ENCODE assay signal across 9 cellular contexts in genomic region chr15:85580914-85581313, GRCh38.
A peak's percentile ranks its signal among the peaks of the same experiment; 100 is the strongest.
DNase-seq lines count a peak whose midpoint lies in the region; ATAC-seq, FAIRE-seq and TF ChIP-seq lines count a peak whose summit lies in the region.
"Had no signal": no experiment of that assay in that cellular context is flagged by ENCODE, and none has a peak within 500 bp of the region (broad histone marks: within the 10 kb centered on the region; RNA-seq: fewer than 3 reads in every experiment).

No MANE protein-coding gene starts in this region.

- no peak overlapping the region for H3K56ac ChIP-seq in mesendoderm (ENCODE audit: low read length)

- H3K4ac ChIP-seq in mesendoderm (ENCODE audit: low read depth, low read length) = no peak overlapping the region

- H3K4me3 ChIP-seq in A549 (peak overlapping the region; percentile 48), OCI-LY1 (ENCODE audit: low read depth, low read length, poor library complexity, severe bottlenecking) (no peak overlapping the region), ascending aorta (peak overlapping the region in 1 of 2 donors; percentile 11), mesendoderm (ENCODE audit: low read length) (no peak overlapping the region)

- TF ChIP-seq EP300 in A549 (IDR thresholded peaks at IDR 0.05) = no peak

- peaks cover 15% of the 10 kb centered on the region for H3K79me2 ChIP-seq in OCI-LY1 (ENCODE audit: insufficient read depth, low read length)
- H3K79me2 ChIP-seq in mesendoderm (ENCODE audit: control insufficient read depth, insufficient read depth, low read length) = peaks cover 11% of the 10 kb centered on the region

- H3K36me3 ChIP-seq in OCI-LY1 (ENCODE audit: insufficient read depth, low read length) = peaks cover 27% of the 10 kb centered on the region; the same call in 1 of the 2 replicates
- H3K36me3 ChIP-seq in ascending aorta = no peaks in the 10 kb centered on the region
- H3K36me3 ChIP-seq in mesendoderm (ENCODE audit: control insufficient read depth, insufficient read depth, low read length) = peaks cover 10% of the 10 kb centered on the region

- no peak overlapping the region for H3K23ac ChIP-seq in mesendoderm (ENCODE audit: low read length)

- CTCF ChIA-PET in A549 (lab: Yijun Ruan, JAX) = interaction anchor here (0.6 to 2.7 kb wide), 17 partner anchors 10 to 284 kb away, joined by 3 to 14 read pairs (median 5); no protein-coding TSS in a partner anchor

- H3K9me3 ChIP-seq in A549 (no peaks in the 10 kb centered on the region), OCI-LY1 (ENCODE audit: low read length) (no peaks in the 10 kb centered on the region), ascending aorta (no peaks in the 10 kb centered on the region)

- ATAC-seq in A549 (peak; percentile 38 to 42), GM19023 (IDR thresholded peaks at IDR 0.05; ENCODE audit: unreplicated experiment) (no peak)
- ATAC-seq in naive thymus-derived CD8-positive, alpha-beta T cell = peak; percentile 18 to 24

- H3K9ac ChIP-seq in OCI-LY1 (ENCODE audit: low read length) (no peak overlapping the region), mesendoderm (ENCODE audit: low read length) (no peak overlapping the region)

- no peak for TF ChIP-seq CTCF in A549 (IDR thresholded peaks at IDR 0.05)
- no peak for TF ChIP-seq CTCF in OCI-LY1 (IDR thresholded peaks at IDR 0.05; ENCODE audit: low read length)
- TF ChIP-seq CTCF in ascending aorta (IDR thresholded peaks at IDR 0.05) = no peak

- H3K27me3 ChIP-seq in OCI-LY1 (ENCODE audit: insufficient read depth, low read length) (no peaks in the 10 kb centered on the region), ascending aorta (no peaks in the 10 kb centered on the region), mesendoderm (ENCODE audit: insufficient read depth, low read length, poor library complexity) (no peaks in the 10 kb centered on the region)

- H3K4me3 Mint-ChIP-seq in naive thymus-derived CD8-positive, alpha-beta T cell = peak overlapping the region; percentile 55 to 93 (median 83)

- peak overlapping the region; percentile 90 to 98 (median 96) for H3K27ac Mint-ChIP-seq in naive thymus-derived CD8-positive, alpha-beta T cell

- peaks cover 50 to 72% (median 64%) of the 10 kb centered on the region in 4 donors for H3K4me1 Mint-ChIP-seq in naive thymus-derived CD8-positive, alpha-beta T cell

- peaks cover 0 to 70% (median 7%) of the 10 kb centered on the region in 3 donors for H3K36me3 Mint-ChIP-seq in naive thymus-derived CD8-positive, alpha-beta T cell

- FAIRE-seq in A549 (lab: Jason Lieb, UNC) = no peak

- peaks cover 78% of the 10 kb centered on the region for H3K4me1 ChIP-seq in A549
- H3K4me1 ChIP-seq in OCI-LY1 (ENCODE audit: insufficient read depth, low read length, severe bottlenecking) = peaks cover 67% of the 10 kb centered on the region
- H3K4me1 ChIP-seq in ascending aorta = peaks cover 12 to 62% of the 10 kb centered on the region in 2 donors
- H3K4me1 ChIP-seq in mesendoderm (ENCODE audit: control insufficient read depth, low read depth, low read length) = no peaks in the 10 kb centered on the region

- no peak overlapping the region for H2BK120ac ChIP-seq in mesendoderm (ENCODE audit: low read depth, low read length)

- H4K5ac ChIP-seq in mesendoderm (ENCODE audit: low read length) = no peak overlapping the region

- H4K20me1 ChIP-seq in OCI-LY1 (ENCODE audit: insufficient read depth, low read length) = no peaks in the 10 kb centered on the region

- H4K8ac ChIP-seq in mesendoderm (ENCODE audit: low read depth, low read length) = no peak overlapping the region

- no peak overlapping the region for H2BK5ac ChIP-seq in mesendoderm (ENCODE audit: low read length)

- no peak for TF ChIP-seq POLR2A in A549 (IDR thresholded peaks at IDR 0.05; ENCODE audit: low read length)

- no peak overlapping the region for H2BK15ac ChIP-seq in mesendoderm (replicated peaks; ENCODE audit: low read depth)

- H3K4me2 ChIP-seq in A549 (peak overlapping the region; percentile 91), OCI-LY1 (ENCODE audit: low read length) (peak overlapping the region; percentile 84; the same call in 1 of the 2 replicates), mesendoderm (ENCODE audit: low read length) (no peak overlapping the region)

- H3K9me2 ChIP-seq in OCI-LY1 (ENCODE audit: low read depth, low read length) = no peaks in the 10 kb centered on the region

- no peak overlapping the region for H2AK5ac ChIP-seq in mesendoderm (ENCODE audit: low read length)

- H2AFZ ChIP-seq in OCI-LY1 (ENCODE audit: low read length) = no peak overlapping the region

- H3K27ac ChIP-seq in A549 = peak overlapping the region; percentile 87 to 89
- peak overlapping the region; percentile 95 for H3K27ac ChIP-seq in OCI-LY1 (ENCODE audit: low read depth, low read length, poor library complexity, severe bottlenecking)
- peak overlapping the region; percentile 78 to 83 for H3K27ac ChIP-seq in ascending aorta
- H3K27ac ChIP-seq in mesendoderm (ENCODE audit: low read depth, low read length) = no peak overlapping the region

- 31% methylated on average over 3 of the region's 3 CpGs for WGBS in A549 (ENCODE audit: missing lambda C conversion rate)
- WGBS in mesendoderm (ENCODE audit: extremely low coverage, insufficient coverage, low lambda C conversion rate) = no CpG with 5 or more reads among the region's 3 CpGs

- DNase-seq in A549 (ENCODE audit: low read depth in 1 of 2, low spot score in 1 of 2) = peak in 1 of 2 experiments; percentile 64
- DNase-seq in ascending aorta (ENCODE audit: low spot score in 2 of 2) = peak in 1 of 2 donors; percentile 71
- peak in 6 of 10 donors; percentile 5 to 65 (median 32) for DNase-seq in naive thymus-derived CD8-positive, alpha-beta T cell
- DNase-seq in mesendoderm = no peak
- no peak for DNase-seq in SHP77 (lab: John Stamatoyannopoulos, UW)
- DNase-seq in AG08396 (ENCODE audit: low spot score) = no peak
- DNase-seq: COR-L47 had no signal

- peak; percentile 31 to 35; a peak in 4 of 5 replicates for TF ChIP-seq RAD21 in A549 (conservative IDR thresholded peaks at IDR 0.05 in 1 of 2, IDR thresholded peaks at IDR 0.05 in 1 of 2)

- peaks cover 29% of the 10 kb centered on the region for H3K79me1 ChIP-seq in mesendoderm (ENCODE audit: low read length)

- no peaks in the 10 kb centered on the region for H3K9me3 Mint-ChIP-seq in naive thymus-derived CD8-positive, alpha-beta T cell

- no peaks in the 10 kb centered on the region for H3K27me3 Mint-ChIP-seq in naive thymus-derived CD8-positive, alpha-beta T cell

- POLR2A ChIA-PET in A549 (lab: Yijun Ruan, JAX) = interaction anchor here (1.0 kb wide), 1 partner anchor 250 kb away, joined by 3 read pairs; no protein-coding TSS in a partner anchor
- POLR2A ChIA-PET in naive thymus-derived CD8-positive, alpha-beta T cell (lab: Charles Lee) = interaction anchor here (0.6 to 2.4 kb wide), 3 partner anchors 8 to 923 kb away, joined by 3 to 11 read pairs (median 7); partner anchors contain the start of gene NMB

- H3F3A ChIP-seq in OCI-LY1 (ENCODE audit: insufficient read depth, low read length) = no peaks in the 10 kb centered on the region

- no peak overlapping the region for H3K18ac ChIP-seq in mesendoderm (ENCODE audit: low read length)

- intact Hi-C loops in ascending aorta (cut with DNase I) = loop anchor here (5.0 kb wide), 1 partner anchor 36 kb away; no protein-coding TSS in a partner anchor

TF ChIP-seq in A549, 52 proteins besides CTCF, POLR2A, EP300 and RAD21:
- no peak for TF ChIP-seq ZC3H11A (IDR thresholded peaks at IDR 0.05)
- 0 out of 2 replicates have a peak, but pooled peaks have one; percentile 34 for TF ChIP-seq HOXA7 (CRISPR knock-in tag; IDR thresholded peaks at IDR 0.05)
- 0 out of 2 replicates have a peak, but pooled peaks have one; percentile 31 for TF ChIP-seq GATA3 (IDR thresholded peaks at IDR 0.05; ENCODE audit: borderline replicate concordance)

Comparison
In these comparisons a context has a peak if more than half of its experiments do, and no peak if none do; other contexts are left out.
1. DNase-seq: peak in naive thymus-derived CD8-positive, alpha-beta T cell (6 of 10); none in mesendoderm (single experiment), SHP77 (0 of 2) and AG08396 (single experiment).